In the genomic region with DNA sequence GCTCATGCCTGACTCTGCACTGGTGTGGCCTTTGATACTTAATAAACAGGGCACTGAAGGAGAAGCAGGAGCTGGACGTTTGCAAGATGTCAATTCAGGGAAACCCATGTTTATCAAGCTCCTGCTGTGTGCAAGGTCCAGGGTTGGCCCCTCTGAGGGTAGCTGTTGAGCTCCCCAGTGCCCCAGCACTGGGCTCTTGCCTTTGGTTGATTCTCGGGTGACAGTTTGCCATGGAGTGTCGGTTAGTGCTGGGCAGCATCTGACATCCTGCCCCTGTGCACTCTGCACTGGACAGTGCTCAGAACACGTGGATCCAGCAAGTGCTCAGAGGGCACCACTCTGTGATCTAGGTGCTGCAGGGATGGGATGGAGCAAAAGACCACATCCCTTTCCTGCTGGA, we compare ENCODE assay signal across 10 cellular contexts.
"Had no signal": no experiment of that assay in that cellular context is flagged by ENCODE, and none has a peak within 500 bp of the region (broad histone marks: within the 10 kb centered on the region; RNA-seq: fewer than 3 reads in every experiment).

No MANE protein-coding gene starts in this region.

- H3K4me3 Mint-ChIP-seq: T-helper 1 cell treated with Interleukin-12 subunit alpha and Interleukin-12 subunit beta and Interleukin-4 antibody, amounts not matched to agents 30 μg/mL and 1 μg/mL, for 36 hours had no signal

- H3K9me3 Mint-ChIP-seq: T-helper 1 cell treated with Interleukin-12 subunit alpha and Interleukin-12 subunit beta and Interleukin-4 antibody, amounts not matched to agents 30 μg/mL and 1 μg/mL, for 36 hours had no signal

- H3K4me3 ChIP-seq: esophagus muscularis mucosa, ovary, sigmoid colon, upper lobe of right lung had no signal

- H3K9me3 ChIP-seq: ovary, upper lobe of right lung had no signal

- H3K36me3 ChIP-seq: ovary, upper lobe of right lung, WERI-Rb-1 had no signal

- DNase-seq: activated CD4-positive, alpha-beta T cell treated with anti-CD3 and anti-CD28 coated beads, Interleukin-2, amount 50 U/mL, for 48 hours; activated naive CD4-positive, alpha-beta T cell treated with anti-CD3 and anti-CD28 coated beads, Interleukin-2, amount 50 U/mL, for 16 hours; activated T-cell treated with anti-CD3 and anti-CD28 coated beads, Interleukin-2, amount 50 U/mL, for 1 hour; stimulated activated CD4-positive, alpha-beta T cell treated with anti-CD3 and anti-CD28 coated beads, Interleukin-1b, Interleukin-23, amount 100 ng/mL, for 48 hours; upper lobe of right lung; WERI-Rb-1 had no signal

- H3K27ac ChIP-seq: esophagus muscularis mucosa, ovary, sigmoid colon, upper lobe of right lung, WERI-Rb-1 had no signal

- ATAC-seq: upper lobe of right lung had no signal

- H3K27me3 ChIP-seq: esophagus muscularis mucosa, ovary, sigmoid colon, upper lobe of right lung had no signal

- H3K27ac Mint-ChIP-seq: T-helper 1 cell treated with Interleukin-12 subunit alpha and Interleukin-12 subunit beta and Interleukin-4 antibody, amounts not matched to agents 30 μg/mL and 1 μg/mL, for 36 hours had no signal
